ENCODE assay signal across 19 cellular contexts in the genomic region with DNA sequence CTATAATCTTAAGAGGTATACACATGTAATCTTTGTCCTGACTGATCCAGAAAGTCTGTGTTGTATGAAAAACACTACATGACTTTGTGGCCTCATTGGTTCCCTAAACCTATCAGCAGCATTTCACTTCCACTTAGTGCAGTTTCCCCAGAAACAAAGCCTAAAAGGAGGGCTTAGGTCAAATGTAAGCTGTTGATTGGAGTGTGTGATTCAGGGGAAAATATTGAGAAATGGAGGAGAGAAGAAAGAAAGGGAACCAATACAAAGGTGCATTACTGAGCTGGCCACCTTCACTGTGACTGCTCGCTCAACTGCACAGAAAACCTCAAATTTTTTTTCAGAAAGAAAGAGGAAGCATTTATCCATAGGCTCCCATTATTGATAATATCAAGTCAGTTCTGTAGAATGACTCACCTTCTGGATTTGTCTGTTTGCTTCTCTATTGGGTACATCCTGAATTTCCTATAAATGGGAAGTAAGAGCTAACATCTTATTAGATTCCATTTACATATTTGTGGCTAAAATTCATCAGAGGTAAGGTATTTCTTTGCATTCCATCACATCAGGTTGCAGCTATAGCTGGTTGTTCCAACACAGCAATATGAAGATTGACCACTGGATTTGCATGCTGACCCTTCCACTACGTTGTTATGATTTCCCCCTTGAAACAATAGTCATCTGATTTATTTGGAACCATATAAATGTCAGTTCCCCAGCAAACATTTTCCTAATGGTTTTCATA. TPM values are rescaled to one million over a fixed set of nuclear protein-coding genes. Genes with fewer than 3 reads are reported as not detected.
DNase-seq lines count a peak whose midpoint lies in the region; ATAC-seq and TF ChIP-seq lines count a peak whose summit lies in the region.
"Had no signal": no experiment of that assay in that cellular context is flagged by ENCODE, and none has a peak within 500 bp of the region (broad histone marks: within the 10 kb centered on the region; RNA-seq: fewer than 3 reads in every experiment).

No MANE protein-coding gene starts in this region.

- H3K27ac Mint-ChIP-seq in naive thymus-derived CD4-positive, alpha-beta T cell: no peak overlapping the region
- H3K27ac Mint-ChIP-seq: type B pancreatic cell had no signal

- TF ChIP-seq CTCF in OCI-LY3 (IDR thresholded peaks at IDR 0.05; ENCODE audit: low read depth, low read length) (no peak), uterus (IDR thresholded peaks at IDR 0.05) (no peak)

- no peaks in the 10 kb centered on the region for H3K9me3 Mint-ChIP-seq in naive thymus-derived CD4-positive, alpha-beta T cell
- H3K9me3 Mint-ChIP-seq: type B pancreatic cell had no signal

- no peaks in the 10 kb centered on the region for H3K4me1 Mint-ChIP-seq in naive thymus-derived CD4-positive, alpha-beta T cell

- H3K27me3 ChIP-seq in OCI-LY3 (ENCODE audit: low read depth, low read length) (peaks cover 6% of the 10 kb centered on the region; the same call in 1 of the 2 replicates), uterus (no peaks in the 10 kb centered on the region)
- H3K27me3 ChIP-seq in naive thymus-derived CD4-positive, alpha-beta T cell (ENCODE audit: control insufficient read depth in 2 of 2, insufficient read depth in 2 of 2, low read length in 2 of 2): no peaks in the 10 kb centered on the region
- H3K27me3 ChIP-seq: body of pancreas, hepatocyte had no signal

- H3K9ac ChIP-seq in OCI-LY3 (ENCODE audit: low read length): no peak overlapping the region

- CTCF ChIA-PET in naive thymus-derived CD4-positive, alpha-beta T cell (lab: Charles Lee): no interaction called here

- no peaks in the 10 kb centered on the region for H3K79me2 ChIP-seq in OCI-LY3 (ENCODE audit: low read length)
- H3K79me2 ChIP-seq: hepatocyte had no signal

- intact Hi-C loops in left cardiac atrium (cut with DNase I): no loop called here
- intact Hi-C loops in uterus (cut with DNase I; ENCODE audit: low total_unique reads): no loop called here
- intact Hi-C loops in naive thymus-derived CD4-positive, alpha-beta T cell (cut with micrococcal nuclease): no loop called here

- H3K4me3 Mint-ChIP-seq in naive thymus-derived CD4-positive, alpha-beta T cell: no peak overlapping the region
- H3K4me3 Mint-ChIP-seq: type B pancreatic cell had no signal

- no peaks in the 10 kb centered on the region for H4K20me1 ChIP-seq in OCI-LY3 (ENCODE audit: insufficient read depth, low read length)

- DNase-seq in AG08395 (ENCODE audit: low spot score): peak; percentile 24
- no peak for DNase-seq in epithelial cell of prostate (ENCODE audit: low read depth, low spot score)
- no peak for DNase-seq in activated naive CD4-positive, alpha-beta T cell (lab: John Stamatoyannopoulos, UW)
- no peak for DNase-seq in left cardiac atrium
- DNase-seq in uterus: no peak
- no peak for DNase-seq in naive thymus-derived CD4-positive, alpha-beta T cell
- DNase-seq: activated CD4-positive, alpha-beta T cell treated with anti-CD3 and anti-CD28 coated beads, Interleukin-2, amount 50 U/mL, for 48 hours; activated effector memory CD4-positive, alpha-beta T cell treated with Interleukin-2 at 50 U/mL for 16 hours; body of pancreas; GOT3; NCI-H2081; nucleus accumbens; spleen had no signal

- no peak for TF ChIP-seq POLR2A in uterus (IDR thresholded peaks at IDR 0.05)

- no peak overlapping the region for H3K4me3 ChIP-seq in OCI-LY3 (ENCODE audit: low read length)
- no peak overlapping the region for H3K4me3 ChIP-seq in uterus
- H3K4me3 ChIP-seq in naive thymus-derived CD4-positive, alpha-beta T cell (ENCODE audit: low read length): no peak overlapping the region
- H3K4me3 ChIP-seq: A549, body of pancreas, hepatocyte, spleen had no signal

- ATAC-seq in HG02610 (IDR thresholded peaks at IDR 0.05; ENCODE audit: unreplicated experiment) (peak; percentile 66), left cardiac atrium (no peak)
- no peak for ATAC-seq in naive thymus-derived CD4-positive, alpha-beta T cell
- ATAC-seq: A549, body of pancreas had no signal

- H3K36me3 Mint-ChIP-seq in naive thymus-derived CD4-positive, alpha-beta T cell: no peaks in the 10 kb centered on the region
- H3K36me3 Mint-ChIP-seq: type B pancreatic cell had no signal

- H3K4me2 ChIP-seq in OCI-LY3 (ENCODE audit: low read length): peak overlapping the region; percentile 27
- H3K4me2 ChIP-seq: A549, hepatocyte had no signal

- H2AFZ ChIP-seq in OCI-LY3 (ENCODE audit: low read depth, low read length): no peak overlapping the region
- H2AFZ ChIP-seq: hepatocyte had no signal

- peaks cover 17% of the 10 kb centered on the region for H3K4me1 ChIP-seq in OCI-LY3 (ENCODE audit: low read length)
- H3K4me1 ChIP-seq in uterus: no peaks in the 10 kb centered on the region
- no peaks in the 10 kb centered on the region for H3K4me1 ChIP-seq in naive thymus-derived CD4-positive, alpha-beta T cell (ENCODE audit: control insufficient read depth in 2 of 2, insufficient read depth in 2 of 2, low read length in 2 of 2)
- H3K4me1 ChIP-seq: A549, body of pancreas, spleen had no signal

- H3K27me3 Mint-ChIP-seq in naive thymus-derived CD4-positive, alpha-beta T cell: peaks cover 54 to 82% (median 70%) of the 10 kb centered on the region in 5 donors

- no peaks in the 10 kb centered on the region for H3K9me3 ChIP-seq in OCI-LY3 (ENCODE audit: insufficient read depth, low read length)
- no peaks in the 10 kb centered on the region for H3K9me3 ChIP-seq in uterus
- H3K9me3 ChIP-seq in naive thymus-derived CD4-positive, alpha-beta T cell (ENCODE audit: control insufficient read depth in 2 of 3, low read length in 3 of 3): no peaks in the 10 kb centered on the region
- H3K9me3 ChIP-seq: A549, body of pancreas, spleen had no signal

- H3K27ac ChIP-seq in OCI-LY3 (ENCODE audit: low read length) (no peak overlapping the region), epithelial cell of prostate (peak overlapping the region; percentile 38), uterus (no peak overlapping the region)
- H3K27ac ChIP-seq in naive thymus-derived CD4-positive, alpha-beta T cell (ENCODE audit: low read depth, low read length): no peak overlapping the region
- H3K27ac ChIP-seq: A549, body of pancreas, hepatocyte, spleen had no signal

- H3K36me3 ChIP-seq in OCI-LY3 (replicated peaks; ENCODE audit: low read depth, low read length) (no peaks in the 10 kb centered on the region), uterus (no peaks in the 10 kb centered on the region)
- H3K36me3 ChIP-seq in naive thymus-derived CD4-positive, alpha-beta T cell (ENCODE audit: control insufficient read depth in 2 of 3, insufficient read depth in 3 of 3, low read length in 3 of 3): no peaks in the 10 kb centered on the region
- H3K36me3 ChIP-seq: spleen had no signal

- POLR2A ChIA-PET in naive thymus-derived CD4-positive, alpha-beta T cell (lab: Charles Lee): no interaction called here

RNA-seq across cellular contexts. Expression of a gene that starts 10.3 kb away (rescaled TPM):
- total RNA-seq in left cardiac atrium (10 to 100 TPM in 1 of 2 donors, 1 to 10 TPM in 1; 2.0 to 10.5 TPM), uterus (1 to 10 TPM in 3 of 4 donors, under 1 TPM in 1; 0.51 to 10.0 (median 6.8) TPM)
- total RNA-seq in naive thymus-derived CD4-positive, alpha-beta T cell: 1 to 10 TPM in 2 of 5 experiments, under 1 TPM in 2, not detected in 1; 0.34 to 1.1 (median 1.0) TPM
- polyA plus RNA-seq in naive thymus-derived CD4-positive, alpha-beta T cell: 1 to 10 TPM in 1 of 2 donors, under 1 TPM in 1; 0.55 to 1.9 TPM
- total RNA-seq: T-helper 2 cell treated with Interferon-gamma antibody and Interleukin-4, amounts not matched to agents 100 ng/mL and 5 ng/mL, for 36 hours had no signal
